Comparison of ENCODE assay signal across 10 cellular contexts in the genomic region with DNA sequence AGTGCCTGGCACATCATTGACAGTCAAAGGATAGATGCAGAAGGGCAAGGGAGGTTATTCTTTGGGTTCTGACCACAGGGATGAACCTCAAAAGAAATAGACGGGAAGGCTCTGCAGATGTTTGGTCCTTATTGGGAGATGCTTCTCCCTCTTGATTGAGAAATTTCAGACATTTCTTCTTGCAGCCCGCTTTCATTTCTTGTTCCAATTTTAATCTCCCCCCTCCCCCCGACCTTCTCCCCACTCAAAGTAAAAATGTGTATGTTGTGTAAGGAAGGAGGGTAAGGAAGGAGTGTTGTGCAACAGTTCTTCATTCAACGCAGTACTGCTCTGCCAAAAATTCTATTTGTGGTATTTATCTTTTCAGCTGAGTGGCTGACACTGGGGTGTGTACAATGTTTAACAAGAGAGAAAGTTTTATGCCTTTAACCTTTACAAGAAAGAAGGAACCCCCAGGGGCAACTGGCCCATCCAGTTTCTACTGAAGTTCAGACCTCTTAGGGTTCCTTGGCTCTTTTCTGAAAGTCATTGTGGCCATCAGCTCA. TPM values are rescaled to one million over a fixed set of nuclear protein-coding genes. Genes with fewer than 3 reads are reported as not detected.
DNase-seq lines count a peak whose midpoint lies in the region; ATAC-seq and TF ChIP-seq lines count a peak whose summit lies in the region.
"Had no signal": no experiment of that assay in that cellular context is flagged by ENCODE, and none has a peak within 500 bp of the region (broad histone marks: within the 10 kb centered on the region; RNA-seq: fewer than 3 reads in every experiment).

No MANE protein-coding gene starts in this region.

- ATAC-seq in HG03378 (IDR thresholded peaks at IDR 0.05; ENCODE audit: unreplicated experiment): no peak
- no peak for ATAC-seq in HG02852 (IDR thresholded peaks at IDR 0.05; ENCODE audit: unreplicated experiment)

- H3K36me3 ChIP-seq in BE2C: no peaks in the 10 kb centered on the region
- H3K36me3 ChIP-seq: vagina had no signal

- H3K9me3 ChIP-seq in BE2C: no peaks in the 10 kb centered on the region
- H3K9me3 ChIP-seq: vagina had no signal

- DNase-seq in HCEC 1CT: peak; percentile 53
- DNase-seq in SIG-M5 treated with dmso at 0.1 percent for 504 hours (lab: John Stamatoyannopoulos, UW; ENCODE audit: unreplicated experiment): peak; percentile 95
- DNase-seq in foreskin fibroblast: peak; percentile 44 to 72
- peak; percentile 82 for DNase-seq in skeletal muscle cell (ENCODE audit: low read depth)
- no peak for DNase-seq in stimulated activated CD4-positive, alpha-beta T cell treated with anti-CD3 and anti-CD28 coated beads, Interleukin-12 subunit alpha, Interleukin-12 subunit beta, amount 100 ng/mL, for 4 hours
- no peak for DNase-seq in BE2C
- DNase-seq: NCI-H187 had no signal

- TF ChIP-seq CTCF in foreskin fibroblast (IDR thresholded peaks at IDR 0.05; ENCODE audit: low read depth, low read length) (no peak), BE2C (IDR thresholded peaks at IDR 0.05; ENCODE audit: low read depth, low read length) (no peak)

- H3K4me1 ChIP-seq in BE2C: no peaks in the 10 kb centered on the region

- H3K27me3 ChIP-seq in BE2C: no peaks in the 10 kb centered on the region
- H3K27me3 ChIP-seq: vagina had no signal

- H3K4me3 ChIP-seq in foreskin fibroblast (ENCODE audit: low read depth in 1 of 2, low read length in 2 of 2) (no peak overlapping the region), skeletal muscle cell (ENCODE audit: low read depth, low read length) (no peak overlapping the region), BE2C (ENCODE audit: low read depth, low read length) (no peak overlapping the region)
- H3K4me3 ChIP-seq: vagina had no signal

RNA-seq across cellular contexts. Expression of gene TNFSF15, which starts 46.3 kb away (rescaled TPM):
- not detected for polyA plus RNA-seq in BE2C (2012; ENCODE audit: insufficient read depth, insufficient read length, low read depth)

Comparison
In these comparisons a context has a peak if more than half of its experiments do, and no peak if none do; other contexts are left out.
1. DNase-seq: peak in HCEC 1CT (single experiment), SIG-M5 treated with dmso at 0.1 percent for 504 hours (single experiment), foreskin fibroblast (2 of 2) and skeletal muscle cell (single experiment); none in stimulated activated CD4-positive, alpha-beta T cell treated with anti-CD3 and anti-CD28 coated beads, Interleukin-12 subunit alpha, Interleukin-12 subunit beta, amount 100 ng/mL, for 4 hours (single experiment) and BE2C (single experiment).